In the genomic region with DNA sequence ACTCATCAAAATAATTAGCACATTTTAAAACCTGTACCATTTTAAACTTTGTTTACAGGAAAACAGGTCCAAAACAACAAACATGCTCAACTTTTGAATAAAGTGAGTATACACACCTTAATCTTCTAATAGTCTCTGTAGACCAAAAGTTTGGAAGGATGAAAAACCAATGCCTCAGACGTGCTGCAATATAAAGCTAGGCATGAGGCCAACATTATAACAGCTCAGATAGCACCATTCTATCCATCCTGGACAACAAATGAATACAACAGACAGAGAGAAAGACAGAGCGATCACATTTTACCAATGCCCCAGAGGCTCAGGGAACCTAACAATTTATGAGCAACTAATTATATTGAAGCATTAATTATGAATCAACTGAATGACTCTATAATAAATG, we compare ENCODE assay signal across 17 cellular contexts.
DNase-seq lines count a peak whose midpoint lies in the region; ATAC-seq, FAIRE-seq and TF ChIP-seq lines count a peak whose summit lies in the region.
"Had no signal": no experiment of that assay in that cellular context is flagged by ENCODE, and none has a peak within 500 bp of the region (broad histone marks: within the 10 kb centered on the region; RNA-seq: fewer than 3 reads in every experiment).

No MANE protein-coding gene starts in this region.

- no peak overlapping the region for H2AK9ac ChIP-seq in IMR-90 (replicated peaks; ENCODE audit: low read depth, low read length, poor library complexity)

- H2BK15ac ChIP-seq in IMR-90 (ENCODE audit: low read depth, low read length) = no peak overlapping the region

- no peak overlapping the region for H2AFZ ChIP-seq in IMR-90 (replicated peaks; ENCODE audit: low read length, poor library complexity)

- intact Hi-C loops in IMR-90 (cut with micrococcal nuclease) = no loop called here
- intact Hi-C loops in left colon (cut with DNase I, micrococcal nuclease) = no loop called here
- intact Hi-C loops in psoas muscle (cut with DNase I) = no loop called here

- H3K23ac ChIP-seq in IMR-90 (ENCODE audit: low read depth, low read length) = no peak overlapping the region

- H3K4ac ChIP-seq in IMR-90 (ENCODE audit: low read depth, low read length) = no peak overlapping the region

- WGBS in IMR-90 (ENCODE audit: extremely low coverage in 2 of 2, insufficient read length in 1 of 2), 2 experiments = no CpG with 5 or more reads among the region's 2 CpGs
- WGBS in psoas muscle, 3 donors = 27 to 35% (median 33%) methylated on average over 2 of the region's 2 CpGs

- H3K18ac ChIP-seq in IMR-90 (ENCODE audit: low read depth, low read length) = no peak overlapping the region

- no peak overlapping the region for H2BK120ac ChIP-seq in IMR-90 (ENCODE audit: low read depth, low read length)

- H4K20me1 ChIP-seq in IMR-90 (ENCODE audit: insufficient read depth, low read length) = peaks cover 3% of the 10 kb centered on the region; the same call in 1 of the 2 replicates

- no peak overlapping the region for H3K56ac ChIP-seq in IMR-90 (ENCODE audit: extremely low read depth, insufficient read depth, low read length)

- CTCF ChIA-PET in IMR-90 (lab: Yijun Ruan, JAX) = no interaction called here

- no peak overlapping the region for H4K8ac ChIP-seq in IMR-90 (ENCODE audit: low read depth in 2 of 2, low read length in 2 of 2)

- H2BK5ac ChIP-seq in IMR-90 (ENCODE audit: low read depth, low read length, poor library complexity, severe bottlenecking) = no peak overlapping the region

- POLR2A ChIA-PET in IMR-90 (lab: Charles Lee; ENCODE audit: unreplicated experiment) = no interaction called here

- no peak overlapping the region for H3K4me2 ChIP-seq in IMR-90 (ENCODE audit: low read depth, low read length)
- H3K4me2 ChIP-seq: A549 had no signal

- H3K36me3 ChIP-seq in IMR-90 (ENCODE audit: control insufficient read depth, insufficient read depth, low read length) (no peaks in the 10 kb centered on the region), psoas muscle (ENCODE audit: insufficient read depth in 1 of 2, low read depth in 1 of 2) (no peaks in the 10 kb centered on the region)
- H3K36me3 ChIP-seq: BE2C, HAP-1 had no signal

- no peak overlapping the region for H3K27ac ChIP-seq in IMR-90 (ENCODE audit: insufficient read depth, low read length)
- peak overlapping the region; percentile 69 for H3K27ac ChIP-seq in psoas muscle
- H3K27ac ChIP-seq: A549, C4-2B had no signal

- TF ChIP-seq CTCF in IMR-90 (conservative IDR thresholded peaks at IDR 0.05; ENCODE audit: low read depth, low read length) (no peak), psoas muscle (IDR thresholded peaks at IDR 0.05) (no peak), D721Med (IDR thresholded peaks at IDR 0.05; ENCODE audit: insufficient read depth, missing control alignments) (no peak)

- H3K9ac ChIP-seq in IMR-90 (ENCODE audit: low read depth, low read length) = no peak overlapping the region

- peaks cover 35 to 36% of the 10 kb centered on the region in 2 experiments; a peak in 3 of 4 replicates for H3K79me1 ChIP-seq in IMR-90 (ENCODE audit: low read depth in 1 of 2, low read length in 2 of 2)

- in situ Hi-C loops in IMR-90 (cut with MboI; ENCODE audit: low sequenced_read_pairs) = no loop called here

- H2AK5ac ChIP-seq in IMR-90 (ENCODE audit: low read depth, low read length) = no peak overlapping the region

- FAIRE-seq in GM19239 (lab: Jason Lieb, UNC) (peak; percentile 40), D721Med (lab: Jason Lieb, UNC) (no peak)
- FAIRE-seq: A549, G401.6 had no signal

- dilution Hi-C loops in IMR-90 (cut with HindIII; ENCODE audit: low sequenced_read_pairs, unreplicated experiment) = no loop called here

- no peaks in the 10 kb centered on the region for H3K9me1 ChIP-seq in IMR-90 (ENCODE audit: insufficient read depth, low read length)

- H3K9me3 ChIP-seq in IMR-90 (ENCODE audit: control insufficient read depth, insufficient read depth, low read length) (no peaks in the 10 kb centered on the region), psoas muscle (no peaks in the 10 kb centered on the region)
- H3K9me3 ChIP-seq: A549, BE2C, HAP-1 had no signal

- TF ChIP-seq RAD21 in IMR-90 (IDR thresholded peaks at IDR 0.05; ENCODE audit: low read length) = no peak

- ATAC-seq in IMR-90 (ENCODE audit: low read depth) (no peak; the same call in 1 of the 2 replicates), left colon (peak; percentile 41), psoas muscle (no peak), HG02588 (IDR thresholded peaks at IDR 0.05; ENCODE audit: unreplicated experiment) (no peak)
- ATAC-seq: A549 had no signal

- BruUV-seq in IMR-90 (replicated peaks; lab: Mats Ljungman, UMichigan) = no TSS peak

- H3K14ac ChIP-seq in IMR-90 (replicated peaks; ENCODE audit: low read depth, low read length) = no peak overlapping the region

- no peak overlapping the region for H4K91ac ChIP-seq in IMR-90 (ENCODE audit: insufficient read depth, low read depth, low read length)

- no peak for DNase-seq in GM19239 (ENCODE audit: insufficient read length, low spot score)
- DNase-seq in IMR-90 = peak; percentile 33
- DNase-seq in left colon = no peak
- no peak for DNase-seq in psoas muscle
- DNase-seq in D721Med (ENCODE audit: insufficient read length, low spot score) = no peak
- DNase-seq in GM19240 (ENCODE audit: insufficient read length, low spot score) = no peak
- DNase-seq: BE2C; CD4-positive, alpha-beta memory T cell; DMS153; DMS79 treated with DMSO at 0.1 percent for 48 hours; EL; GOT3 had no signal

- H3K4me1 ChIP-seq in IMR-90 (ENCODE audit: control insufficient read depth, insufficient read depth, low read length) (no peaks in the 10 kb centered on the region), psoas muscle (peaks cover 74% of the 10 kb centered on the region)
- H3K4me1 ChIP-seq: HAP-1 had no signal

- no peak for TF ChIP-seq POLR2A in IMR-90 (IDR thresholded peaks at IDR 0.05; ENCODE audit: low read depth, low read length)

- no peak overlapping the region for H3K4me3 ChIP-seq in IMR-90 (ENCODE audit: insufficient read depth, low read depth, low read length)
- no peak overlapping the region for H3K4me3 ChIP-seq in psoas muscle
- H3K4me3 ChIP-seq: A549, HAP-1 had no signal

- H3K27me3 ChIP-seq in IMR-90 (ENCODE audit: control insufficient read depth, insufficient read depth, low read length) = no peaks in the 10 kb centered on the region
- H3K27me3 ChIP-seq in psoas muscle (ENCODE audit: insufficient read depth in 3 of 3, low read length in 2 of 3) = no peaks in the 10 kb centered on the region
- H3K27me3 ChIP-seq: BE2C had no signal

- H4K5ac ChIP-seq in IMR-90 (ENCODE audit: low read depth, low read length) = no peak overlapping the region

- H2BK20ac ChIP-seq in IMR-90 (ENCODE audit: low read depth, low read length) = no peak overlapping the region

TF ChIP-seq in IMR-90, 13 proteins besides CTCF, POLR2A, EP300 and RAD21:
- TF ChIP-seq FOS (IDR thresholded peaks at IDR 0.05; ENCODE audit: low read depth, low read length) (no peak), MAZ (IDR thresholded peaks at IDR 0.05; ENCODE audit: borderline replicate concordance, low read depth, low read length) (no peak), MAFK (IDR thresholded peaks at IDR 0.05; ENCODE audit: low read depth, low read length) (no peak), MXI1 (IDR thresholded peaks at IDR 0.05; ENCODE audit: borderline replicate concordance, low read depth, low read length) (no peak), RFX5 (IDR thresholded peaks at IDR 0.05; ENCODE audit: low read depth, low read length) (no peak), NFE2L2 (IDR thresholded peaks at IDR 0.05; ENCODE audit: low read depth, low read length) (no peak), RCOR1 (IDR thresholded peaks at IDR 0.05; ENCODE audit: insufficient replicate concordance, low read length) (no peak), CEBPB (IDR thresholded peaks at IDR 0.05; ENCODE audit: low read depth, low read length) (no peak), BHLHE40 (IDR thresholded peaks at IDR 0.05; ENCODE audit: low read depth, low read length) (no peak), SMC3 (IDR thresholded peaks at IDR 0.05; ENCODE audit: low read depth, low read length) (no peak), CHD1 (IDR thresholded peaks at IDR 0.05; ENCODE audit: low read depth, low read length) (no peak)
- TF ChIP-seq, protein P1, sequence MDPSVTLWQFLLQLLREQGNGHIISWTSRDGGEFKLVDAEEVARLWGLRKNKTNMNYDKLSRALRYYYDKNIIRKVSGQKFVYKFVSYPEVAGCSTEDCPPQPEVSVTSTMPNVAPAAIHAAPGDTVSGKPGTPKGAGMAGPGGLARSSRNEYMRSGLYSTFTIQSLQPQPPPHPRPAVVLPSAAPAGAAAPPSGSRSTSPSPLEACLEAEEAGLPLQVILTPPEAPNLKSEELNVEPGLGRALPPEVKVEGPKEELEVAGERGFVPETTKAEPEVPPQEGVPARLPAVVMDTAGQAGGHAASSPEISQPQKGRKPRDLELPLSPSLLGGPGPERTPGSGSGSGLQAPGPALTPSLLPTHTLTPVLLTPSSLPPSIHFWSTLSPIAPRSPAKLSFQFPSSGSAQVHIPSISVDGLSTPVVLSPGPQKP (IDR thresholded peaks at IDR 0.05; ENCODE audit: borderline replicate concordance, low read depth, low read length) = no peak
- TF ChIP-seq, protein P2, sequence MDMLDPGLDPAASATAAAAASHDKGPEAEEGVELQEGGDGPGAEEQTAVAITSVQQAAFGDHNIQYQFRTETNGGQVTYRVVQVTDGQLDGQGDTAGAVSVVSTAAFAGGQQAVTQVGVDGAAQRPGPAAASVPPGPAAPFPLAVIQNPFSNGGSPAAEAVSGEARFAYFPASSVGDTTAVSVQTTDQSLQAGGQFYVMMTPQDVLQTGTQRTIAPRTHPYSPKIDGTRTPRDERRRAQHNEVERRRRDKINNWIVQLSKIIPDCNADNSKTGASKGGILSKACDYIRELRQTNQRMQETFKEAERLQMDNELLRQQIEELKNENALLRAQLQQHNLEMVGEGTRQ (IDR thresholded peaks at IDR 0.05; ENCODE audit: low read depth, low read length) = no peak
